ENCODE assay signal across 8 cellular contexts in the genomic region with DNA sequence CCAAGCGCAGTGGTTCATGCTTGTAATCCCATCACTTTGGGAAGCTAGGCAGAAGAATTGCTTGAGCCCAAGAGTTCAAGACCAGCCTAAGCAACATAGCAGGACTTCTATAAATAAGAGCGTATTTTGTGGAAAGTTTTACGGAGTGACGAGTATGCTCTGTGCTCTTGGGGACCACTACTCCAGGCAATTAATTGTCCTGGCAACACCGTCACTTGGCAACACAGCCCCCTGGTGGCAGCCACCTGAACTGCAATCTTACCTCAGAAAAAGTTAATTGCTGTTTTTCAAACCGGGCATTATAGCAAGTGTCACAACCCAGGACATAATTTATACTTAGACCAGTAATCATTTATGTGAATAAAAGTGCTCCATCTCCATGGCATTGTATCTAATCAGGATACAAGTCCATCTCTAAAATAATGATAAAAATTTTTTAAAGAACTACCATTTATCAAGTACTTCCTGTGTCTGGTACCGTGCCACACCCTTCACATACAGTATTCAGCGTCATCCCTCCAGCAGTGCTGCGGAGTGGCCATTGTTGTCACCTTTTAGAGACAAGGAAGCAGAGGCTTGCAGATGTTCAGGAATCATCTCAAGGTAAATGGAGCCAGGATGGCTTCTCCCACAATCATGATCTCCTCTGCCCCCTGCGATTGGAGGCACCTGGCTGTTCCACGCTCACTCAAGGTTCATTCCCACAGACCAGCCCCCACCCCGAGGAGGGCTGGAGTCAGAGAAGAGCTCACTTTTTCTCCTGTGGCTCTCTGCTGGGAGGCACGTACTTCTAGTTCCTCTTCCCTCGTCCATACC. TPM values are rescaled to one million over a fixed set of nuclear protein-coding genes. Genes with fewer than 3 reads are reported as not detected.
A peak's percentile ranks its signal among the peaks of the same experiment; 100 is the strongest.
DNase-seq lines count a peak whose midpoint lies in the region; TF ChIP-seq lines count a peak whose summit lies in the region.

No MANE protein-coding gene starts in this region.

- intact Hi-C loops in MCF 10A (cut with micrococcal nuclease): loop anchor here (1.0 to 5.0 kb wide), 2 partner anchors 71 to 88 kb away; a partner anchor contains a TSS

- CTCF ChIA-PET in MCF 10A (lab: Yijun Ruan, JAX): interaction anchor here (0.6 to 15.6 kb wide), 19 partner anchors 10 to 523 kb away, joined by 3 to 180 read pairs (median 3); no protein-coding TSS in a partner anchor

- no peak overlapping the region for H3K27ac Mint-ChIP-seq in MCF 10A (ENCODE audit: low read depth, unreplicated experiment)

- BruUV-seq in MCF 10A (replicated peaks; lab: Mats Ljungman, UMichigan): no TSS peak

- DNase-seq in G401 (ENCODE audit: low spot score) (peak; percentile 35), MV-4-11 (lab: John Stamatoyannopoulos, UW) (peak; percentile 32), UCSD-AML1 (lab: John Stamatoyannopoulos, UW; ENCODE audit: unreplicated experiment) (peak; percentile 50), MCF 10A (ENCODE audit: unreplicated experiment) (peak; percentile 57), kidney glomerular epithelial cell (lab: John Stamatoyannopoulos, UW) (peak; percentile 58), T1000 (lab: John Stamatoyannopoulos, UW) (no peak), NCI-H128 (lab: John Stamatoyannopoulos, UW; ENCODE audit: unreplicated experiment) (no peak)
- peak; percentile 51 to 72 for DNase-seq in stimulated activated CD4-positive, alpha-beta T cell treated with anti-CD3 and anti-CD28 coated beads, Interleukin-4, amount 100 ng/mL, for 48 hours (ENCODE audit: low read depth in 2 of 2)

- peaks cover 6% of the 10 kb centered on the region for H3K36me3 Mint-ChIP-seq in MCF 10A (ENCODE audit: insufficient read depth, unreplicated experiment)

- in situ Hi-C loops in G401 (cut with HindIII; ENCODE audit: low sequenced_read_pairs): no loop called here

- H3K4me3 Mint-ChIP-seq in MCF 10A (ENCODE audit: unreplicated experiment): no peak overlapping the region

- H3K9me3 Mint-ChIP-seq in MCF 10A (ENCODE audit: unreplicated experiment): no peaks in the 10 kb centered on the region

- TF ChIP-seq CTCF in MCF 10A (IDR thresholded peaks at IDR 0.05; ENCODE audit: unreplicated experiment): peak; percentile 92

- no peaks in the 10 kb centered on the region for H3K27me3 Mint-ChIP-seq in MCF 10A (ENCODE audit: insufficient read depth, unreplicated experiment)

- H3K4me1 Mint-ChIP-seq in MCF 10A (ENCODE audit: insufficient read depth, unreplicated experiment): peaks cover 13% of the 10 kb centered on the region

- POLR2A ChIA-PET in MCF 10A (lab: Yijun Ruan, JAX): interaction anchor here (0.7 to 1.6 kb wide), 5 partner anchors 9 to 116 kb away, joined by 3 to 4 read pairs (median 3); a partner anchor contains a TSS

RNA-seq across cellular contexts. Expression of a gene that starts 34.5 kb away (rescaled TPM):
- total RNA-seq in G401 (2014; rRNA removed; shearing (Covaris generic)): 0.43 and 0.61 TPM in 2 replicates
- not detected in 2 replicates for total RNA-seq in MCF 10A (2022)

RNA-seq across cellular contexts. Expression of a gene that starts 39.0 kb away (rescaled TPM):
- total RNA-seq in G401 (2014; rRNA removed; shearing (Covaris generic)): not detected in 2 replicates
- 0.07 and 0.12 TPM in 2 replicates for total RNA-seq in MCF 10A (2022)

Comparison
In these comparisons a context has a peak if more than half of its experiments do, and no peak if none do; other contexts are left out.
1. DNase-seq: peak in G401 (single experiment), MV-4-11 (single experiment), UCSD-AML1 (single experiment), MCF 10A (single experiment), kidney glomerular epithelial cell (single experiment) and stimulated activated CD4-positive, alpha-beta T cell treated with anti-CD3 and anti-CD28 coated beads, Interleukin-4, amount 100 ng/mL, for 48 hours (2 of 2); none in T1000 (single experiment) and NCI-H128 (single experiment).